In the genomic region with DNA sequence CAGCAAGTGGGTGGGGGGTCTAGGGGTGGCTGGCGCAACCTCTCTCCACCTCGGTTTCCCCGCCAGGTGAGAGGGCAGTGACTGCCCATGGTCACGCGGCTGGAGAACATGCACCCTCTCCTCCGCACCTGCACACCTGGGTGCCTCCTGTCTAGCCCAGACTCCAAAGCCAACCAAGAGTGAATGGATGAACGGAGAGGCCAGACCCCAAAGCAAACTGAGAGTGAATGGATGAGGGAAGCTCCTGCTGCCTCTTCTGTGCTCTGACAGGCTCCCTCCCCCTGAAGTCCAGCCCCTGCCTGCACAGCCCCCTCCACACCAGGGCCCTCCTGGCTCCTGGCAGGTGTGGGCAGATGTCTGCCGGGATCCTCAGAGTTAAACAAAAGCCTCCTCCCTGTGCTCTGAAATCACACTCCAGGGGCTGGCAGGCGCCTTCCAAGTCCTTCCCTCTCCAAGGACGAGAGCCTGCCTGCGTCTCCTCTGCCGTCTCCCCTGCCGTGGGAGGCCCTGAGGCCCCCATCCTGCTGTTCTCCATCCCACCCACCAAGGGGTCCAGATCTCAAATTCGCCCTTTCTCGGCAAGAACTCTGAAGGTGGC, we compare ENCODE assay signal across 8 cellular contexts. TPM values are rescaled to one million over a fixed set of nuclear protein-coding genes. Genes with fewer than 3 reads are reported as not detected.
A peak's percentile ranks its signal among the peaks of the same experiment; 100 is the strongest.
DNase-seq lines count a peak whose midpoint lies in the region; ATAC-seq and TF ChIP-seq lines count a peak whose summit lies in the region.

No MANE protein-coding gene starts in this region.

- H3K4me1 Mint-ChIP-seq in activated naive CD4-positive, alpha-beta T cell treated with anti-CD3 and anti-CD28 coated beads, Interleukin-2, amount 10 ng/mL, durations not matched to agents 7 days and 5 days, result peaks cover 42% of the 10 kb centered on the region

- H3K27ac ChIP-seq in angular gyrus (ENCODE audit: low read depth, low read length) (peak overlapping the region; percentile 44), right lobe of liver (peak overlapping the region; percentile 91 to 98 (median 96)), upper lobe of left lung (peak overlapping the region; percentile 98 to 99 (median 98))

- no peak for TF ChIP-seq EP300 in upper lobe of left lung (IDR thresholded peaks at IDR 0.05)

- H3K4me3 Mint-ChIP-seq in activated naive CD4-positive, alpha-beta T cell treated with anti-CD3 and anti-CD28 coated beads, Interleukin-2, amount 10 ng/mL, durations not matched to agents 7 days and 5 days, result peak overlapping the region; percentile 93

- no peak for TF ChIP-seq CTCF in right lobe of liver (IDR thresholded peaks at IDR 0.05)
- TF ChIP-seq CTCF in upper lobe of left lung (IDR thresholded peaks at IDR 0.05), result no peak

- peaks cover 6% of the 10 kb centered on the region for H3K27me3 Mint-ChIP-seq in activated naive CD4-positive, alpha-beta T cell treated with anti-CD3 and anti-CD28 coated beads, Interleukin-2, amount 10 ng/mL, durations not matched to agents 7 days and 5 days

- no peaks in the 10 kb centered on the region for H3K9me3 ChIP-seq in right lobe of liver
- no peaks in the 10 kb centered on the region for H3K9me3 ChIP-seq in upper lobe of left lung

- H3K27ac Mint-ChIP-seq in activated naive CD4-positive, alpha-beta T cell treated with anti-CD3 and anti-CD28 coated beads, Interleukin-2, amount 10 ng/mL, durations not matched to agents 7 days and 5 days, result peak overlapping the region; percentile 56

- 62% methylated on average over 5 of the region's 15 CpGs for WGBS in right lobe of liver (ENCODE audit: insufficient coverage, low coverage, low lambda C conversion rate, missing lambda C conversion rate)
- 49 to 59% methylated on average over 10 to 15 of the region's 15 CpGs for WGBS in upper lobe of left lung, 2 donors

- H3K4me1 ChIP-seq in right lobe of liver (peaks cover 0 to 48% (median 22%) of the 10 kb centered on the region in 4 donors), upper lobe of left lung (peaks cover 46 to 66% (median 55%) of the 10 kb centered on the region in 4 donors)

- no peaks in the 10 kb centered on the region for H3K9me3 Mint-ChIP-seq in activated naive CD4-positive, alpha-beta T cell treated with anti-CD3 and anti-CD28 coated beads, Interleukin-2, amount 10 ng/mL, durations not matched to agents 7 days and 5 days

- peak overlapping the region in 2 of 3 donors; percentile 74 to 78 for H3K4me3 ChIP-seq in right lobe of liver
- peak overlapping the region in 3 of 4 donors; percentile 93 to 97 (median 94) for H3K4me3 ChIP-seq in upper lobe of left lung

- DNase-seq in activated naive CD4-positive, alpha-beta T cell treated with anti-CD3 and anti-CD28 coated beads, Interleukin-2, amount 10 ng/mL, durations not matched to agents 7 days and 5 days, result no peak
- no peak for DNase-seq in activated naive CD4-positive, alpha-beta T cell treated with Interleukin-2 at 50 U/mL for 16 hours
- DNase-seq in right lobe of liver (peak in 1 of 3 donors; percentile 30), upper lobe of left lung (peak in 1 of 2 donors; percentile 54)
- no peak for DNase-seq in activated CD4-positive, alpha-beta T cell treated with anti-CD3 and anti-CD28 coated beads for 1 hour

- CTCF ChIA-PET in activated naive CD4-positive, alpha-beta T cell treated with anti-CD3 and anti-CD28 coated beads, Interleukin-2, amount 10 ng/mL, durations not matched to agents 7 days and 5 days (lab: Charles Lee), result no interaction called here

- no peaks in the 10 kb centered on the region for H3K27me3 ChIP-seq in right lobe of liver
- H3K27me3 ChIP-seq in upper lobe of left lung, result no peaks in the 10 kb centered on the region

- peaks cover 13% of the 10 kb centered on the region for H3K36me3 Mint-ChIP-seq in activated naive CD4-positive, alpha-beta T cell treated with anti-CD3 and anti-CD28 coated beads, Interleukin-2, amount 10 ng/mL, durations not matched to agents 7 days and 5 days

- intact Hi-C loops in right lobe of liver (cut with DNase I), result no loop called here

- ATAC-seq in right lobe of liver, result no peak
- no peak for ATAC-seq in upper lobe of left lung (ENCODE audit: low FRiP score in 2 of 2)
- no peak for ATAC-seq in HG03045 (IDR thresholded peaks at IDR 0.05; ENCODE audit: unreplicated experiment)
- no peak for ATAC-seq in GM18519 (IDR thresholded peaks at IDR 0.05; ENCODE audit: low FRiP score, unreplicated experiment)

- no peaks in the 10 kb centered on the region for H3K36me3 ChIP-seq in right lobe of liver
- peaks cover 0 to 10% (median 4%) of the 10 kb centered on the region in 4 donors for H3K36me3 ChIP-seq in upper lobe of left lung

- TF ChIP-seq POLR2A in right lobe of liver (IDR thresholded peaks at IDR 0.05) (no peak), upper lobe of left lung (IDR thresholded peaks at IDR 0.05) (peak in 1 of 4 donors; percentile 21)

RNA-seq across cellular contexts. Expression of a gene that starts 2.2 kb away (rescaled TPM):
- total RNA-seq in right lobe of liver, result 10 to 100 TPM; 21.5 to 54.4 (median 25.5) TPM
- 100 to 1,000 TPM in 4 of 6 donors, 10 to 100 TPM in 2; 44.8 to 159 (median 106) TPM for total RNA-seq in upper lobe of left lung

RNA-seq across cellular contexts. Expression of a gene that starts 33.7 kb away (rescaled TPM):
- total RNA-seq in right lobe of liver (10 to 100 TPM; 23.8 to 34.0 (median 29.5) TPM), upper lobe of left lung (100 to 1,000 TPM in 1 of 6 donors, 10 to 100 TPM in 5; 50.2 to 168 (median 63.2) TPM)

Comparison
In these comparisons a context has a peak if more than half of its experiments do, and no peak if none do; other contexts are left out.
1. H3K27ac ChIP-seq: peak in every context shown above with its lines; median percentile 98 in upper lobe of left lung; 96 in right lobe of liver; 44 in angular gyrus.